7 cellular contexts compared by ENCODE assay signal in genomic region chr2:171798156-171798815, GRCh38.
DNase-seq lines count a peak whose midpoint lies in the region; TF ChIP-seq lines count a peak whose summit lies in the region.

No MANE protein-coding gene starts in this region.

- peak overlapping the region; percentile 84 for H3K27ac Mint-ChIP-seq in dendritic cell treated with granulocyte-macrophage colony-stimulating factor and Interleukin-4, amounts not matched to agents 40 ng/mL and 50 ng/mL, for 4 days

- H3K4me3 ChIP-seq in NB4 (ENCODE audit: low read depth, low read length) (no peak overlapping the region), uterus (no peak overlapping the region)

- TF ChIP-seq POLR2A in NB4 (IDR thresholded peaks at IDR 0.05; ENCODE audit: extremely low read depth, insufficient read length) (no peak), uterus (IDR thresholded peaks at IDR 0.05) (no peak)

- peaks cover 18% of the 10 kb centered on the region for H3K36me3 Mint-ChIP-seq in dendritic cell treated with granulocyte-macrophage colony-stimulating factor and Interleukin-4, amounts not matched to agents 40 ng/mL and 50 ng/mL, for 4 days (ENCODE audit: low read depth)

- no peaks in the 10 kb centered on the region for H3K27me3 Mint-ChIP-seq in dendritic cell treated with granulocyte-macrophage colony-stimulating factor and Interleukin-4, amounts not matched to agents 40 ng/mL and 50 ng/mL, for 4 days

- no peaks in the 10 kb centered on the region for H3K4me1 ChIP-seq in uterus

- no peaks in the 10 kb centered on the region for H3K27me3 ChIP-seq in uterus

- peak; percentile 66 for DNase-seq in ELF-1 (ENCODE audit: low read depth, low spot score)
- DNase-seq in NB4 (ENCODE audit: low read depth): peak; percentile 85
- peak; percentile 54 for DNase-seq in non-pigmented ciliary epithelial cell (ENCODE audit: low read depth)
- no peak for DNase-seq in putamen (ENCODE audit: low spot score)
- no peak for DNase-seq in uterus
- DNase-seq in UCSD-AML1 (lab: John Stamatoyannopoulos, UW; ENCODE audit: unreplicated experiment): no peak

- no peaks in the 10 kb centered on the region for H3K36me3 ChIP-seq in uterus

- TF ChIP-seq CTCF in NB4 (IDR thresholded peaks at IDR 0.05; ENCODE audit: low read depth, low read length) (no peak), uterus (IDR thresholded peaks at IDR 0.05) (no peak)

- H3K9me3 Mint-ChIP-seq in dendritic cell treated with granulocyte-macrophage colony-stimulating factor and Interleukin-4, amounts not matched to agents 40 ng/mL and 50 ng/mL, for 4 days: no peaks in the 10 kb centered on the region

- peaks cover 31% of the 10 kb centered on the region for H3K4me1 Mint-ChIP-seq in dendritic cell treated with granulocyte-macrophage colony-stimulating factor and Interleukin-4, amounts not matched to agents 40 ng/mL and 50 ng/mL, for 4 days (ENCODE audit: low read depth)

- no peak overlapping the region for H3K27ac ChIP-seq in uterus

- intact Hi-C loops in dendritic cell treated with granulocyte-macrophage colony-stimulating factor and Interleukin-4, amounts not matched to agents 40 ng/mL and 50 ng/mL, for 4 days (cut with micrococcal nuclease): no loop called here
- intact Hi-C loops in uterus (cut with DNase I; ENCODE audit: low total_unique reads): no loop called here

- no peak overlapping the region for H3K4me3 Mint-ChIP-seq in dendritic cell treated with granulocyte-macrophage colony-stimulating factor and Interleukin-4, amounts not matched to agents 40 ng/mL and 50 ng/mL, for 4 days

- no peaks in the 10 kb centered on the region for H3K9me3 ChIP-seq in uterus

Comparison
In these comparisons a context has a peak if more than half of its experiments do, and no peak if none do; other contexts are left out.
1. DNase-seq: peak in ELF-1 (single experiment), NB4 (single experiment) and non-pigmented ciliary epithelial cell (single experiment); none in putamen (single experiment), uterus (0 of 2) and UCSD-AML1 (single experiment).